ENCODE assay signal across 19 cellular contexts in the genomic region with DNA sequence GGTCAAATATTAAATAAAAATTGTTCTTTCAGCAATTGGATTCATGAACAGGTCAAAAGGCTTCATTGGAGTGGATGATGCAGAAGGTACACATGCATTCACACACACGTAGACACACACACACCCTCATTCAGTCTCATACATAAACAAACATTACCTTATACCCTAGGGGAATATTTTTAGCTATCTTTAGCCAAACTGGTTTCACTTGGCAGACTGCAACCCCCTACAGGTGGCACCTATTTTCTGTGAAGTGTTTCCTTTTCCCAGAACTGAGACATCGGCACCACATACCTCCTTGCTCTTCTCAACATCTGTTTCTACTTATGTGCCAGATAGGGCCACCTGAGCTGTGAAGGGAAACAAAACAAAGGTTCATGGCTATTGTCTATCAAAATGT. TPM values are rescaled to one million over a fixed set of nuclear protein-coding genes. Genes with fewer than 3 reads are reported as not detected.
"Had no signal": no experiment of that assay in that cellular context is flagged by ENCODE, and none has a peak within 500 bp of the region (broad histone marks: within the 10 kb centered on the region; RNA-seq: fewer than 3 reads in every experiment).

No MANE protein-coding gene starts in this region.

- H3K4me1 Mint-ChIP-seq: activated CD4-positive, alpha-beta T cell treated with anti-CD3 and anti-CD28 coated beads, Interleukin-2, amount 10 ng/mL, durations not matched to agents 7 days and 5 days; immature natural killer cell; nephron progenitor cell had no signal

- H3K27me3 ChIP-seq: gastrocnemius medialis, heart left ventricle, tibial artery, uterus had no signal

- H3K27ac ChIP-seq: gastrocnemius medialis, heart left ventricle, tibial artery, uterus had no signal

- DNase-seq: activated CD4-positive, alpha-beta T cell treated with anti-CD3 and anti-CD28 coated beads, Interleukin-2, amount 10 ng/mL, durations not matched to agents 7 days and 5 days; activated CD8-positive, alpha-beta memory T cell treated with anti-CD3 and anti-CD28 coated beads, Interleukin-2, amount 50 U/mL, for 48 hours; activated naive CD4-positive, alpha-beta T cell treated with Interleukin-2 at 50 U/mL for 16 hours; anterior cingulate cortex; effector memory CD4-positive, alpha-beta T cell; gastrocnemius medialis; heart left ventricle; immature natural killer cell; nephron progenitor cell; occipital lobe; right cardiac atrium; small intestine; stimulated activated CD4-positive, alpha-beta T cell treated with anti-CD3 and anti-CD28 coated beads, Interleukin-4, amount 100 ng/mL, for 24 hours; stimulated activated naive CD4-positive, alpha-beta T cell; tibial artery; uterus had no signal

- H3K27me3 Mint-ChIP-seq: dendritic cell treated with granulocyte-macrophage colony-stimulating factor and Interleukin-4, amounts not matched to agents 40 ng/mL and 50 ng/mL, for 4 days had no signal

- H3K36me3 ChIP-seq: gastrocnemius medialis, heart left ventricle, tibial artery had no signal

- H3K4me1 ChIP-seq: gastrocnemius medialis, heart left ventricle, tibial artery, uterus had no signal

- H3K4me3 ChIP-seq: gastrocnemius medialis, heart left ventricle, tibial artery, uterus had no signal

- H3K4me3 Mint-ChIP-seq: activated CD4-positive, alpha-beta T cell treated with anti-CD3 and anti-CD28 coated beads, Interleukin-2, amount 10 ng/mL, durations not matched to agents 7 days and 5 days; activated T-helper 1 cell treated with anti-CD3 and anti-CD28 coated beads, Interleukin-12 subunit alpha, Interleukin-12 subunit beta, Interleukin-2, Interleukin-4 antibody, amounts not matched to agents 30 ng/mL and 10 ng/mL and 1 ng/mL, durations not matched to agents 14 hours and 24 hours and 36 hours; dendritic cell treated with granulocyte-macrophage colony-stimulating factor and Interleukin-4, amounts not matched to agents 40 ng/mL and 50 ng/mL, for 4 days; immature natural killer cell; nephron progenitor cell had no signal

- H3K9me3 ChIP-seq: gastrocnemius medialis, heart left ventricle, tibial artery, uterus had no signal

- H3K27ac Mint-ChIP-seq: activated CD4-positive, alpha-beta T cell treated with anti-CD3 and anti-CD28 coated beads, Interleukin-2, amount 10 ng/mL, durations not matched to agents 7 days and 5 days; activated T-helper 1 cell treated with anti-CD3 and anti-CD28 coated beads, Interleukin-12 subunit alpha, Interleukin-12 subunit beta, Interleukin-2, Interleukin-4 antibody, amounts not matched to agents 30 ng/mL and 10 ng/mL and 1 ng/mL, durations not matched to agents 14 hours and 24 hours and 36 hours; dendritic cell treated with granulocyte-macrophage colony-stimulating factor and Interleukin-4, amounts not matched to agents 40 ng/mL and 50 ng/mL, for 4 days; immature natural killer cell; nephron progenitor cell; progenitor cell of endocrine pancreas had no signal

- H3K9me3 Mint-ChIP-seq: activated CD4-positive, alpha-beta T cell treated with anti-CD3 and anti-CD28 coated beads, Interleukin-2, amount 10 ng/mL, durations not matched to agents 7 days and 5 days; activated T-helper 1 cell treated with anti-CD3 and anti-CD28 coated beads, Interleukin-12 subunit alpha, Interleukin-12 subunit beta, Interleukin-2, Interleukin-4 antibody, amounts not matched to agents 30 ng/mL and 10 ng/mL and 1 ng/mL, durations not matched to agents 14 hours and 24 hours and 36 hours; dendritic cell treated with granulocyte-macrophage colony-stimulating factor and Interleukin-4, amounts not matched to agents 40 ng/mL and 50 ng/mL, for 4 days; nephron progenitor cell had no signal

- ATAC-seq: gastrocnemius medialis, heart left ventricle, right cardiac atrium had no signal

- H3K36me3 Mint-ChIP-seq: immature natural killer cell had no signal

RNA-seq across cellular contexts. Expression of gene KDR, which starts 18.5 kb away (rescaled TPM):
- total RNA-seq: activated CD4-positive, alpha-beta T cell treated with anti-CD3 and anti-CD28 coated beads, Interleukin-2, amount 10 ng/mL, durations not matched to agents 7 days and 5 days; activated T-helper 1 cell treated with anti-CD3 and anti-CD28 coated beads, Interleukin-12 subunit alpha, Interleukin-12 subunit beta, Interleukin-2, Interleukin-4 antibody, amounts not matched to agents 30 ng/mL and 10 ng/mL and 1 ng/mL, durations not matched to agents 14 hours and 24 hours and 36 hours had no signal
- polyA plus RNA-seq: immature natural killer cell had no signal
